In the genomic region with DNA sequence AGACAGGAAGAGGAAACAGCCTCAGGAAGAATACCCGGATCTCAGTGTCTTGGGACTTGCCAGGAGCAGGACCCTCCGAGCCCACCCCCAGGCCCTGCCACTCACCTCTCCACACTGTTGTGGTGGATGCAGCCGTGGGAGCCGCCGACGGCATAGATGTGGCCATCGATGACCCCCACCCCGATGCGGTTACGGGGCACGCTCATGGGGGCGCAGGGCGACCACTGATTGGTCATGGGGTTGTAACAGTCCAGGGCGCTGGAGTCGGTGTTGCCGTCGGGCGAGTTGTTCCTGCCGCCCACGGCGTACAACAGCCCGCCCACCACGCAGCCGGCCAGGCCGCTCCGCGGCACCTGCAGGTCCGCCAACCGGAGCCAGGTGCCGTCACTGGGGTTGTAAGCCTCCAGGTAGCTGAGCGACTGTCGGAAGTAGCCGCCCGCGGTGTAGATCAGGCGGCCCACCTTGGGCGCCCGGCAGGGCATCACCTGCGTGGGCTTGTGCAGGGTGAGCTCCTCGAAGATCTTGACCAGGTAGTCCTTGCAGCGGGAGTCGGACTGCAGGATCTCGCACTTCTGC, we compare ENCODE assay signal across 21 cellular contexts. TPM values are rescaled to one million over a fixed set of nuclear protein-coding genes. Genes with fewer than 3 reads are reported as not detected.
"Had no signal": no experiment of that assay in that cellular context is flagged by ENCODE, and none has a peak within 500 bp of the region (broad histone marks: within the 10 kb centered on the region; RNA-seq: fewer than 3 reads in every experiment).

No MANE protein-coding gene starts in this region.

- H3K9me3 ChIP-seq: breast epithelium, gastroesophageal sphincter, mucosa of descending colon, pancreas, prostate gland, sigmoid colon, thyroid gland, upper lobe of left lung had no signal

- H3K4me3 Mint-ChIP-seq: activated CD4-positive, alpha-beta T cell treated with anti-CD3 and anti-CD28 coated beads for 36 hours; activated naive CD4-positive, alpha-beta T cell treated with anti-CD3 and anti-CD28 coated beads, Interleukin-2, amount 50 U/mL, for 24 hours; activated naive CD8-positive, alpha-beta T cell treated with anti-CD3 and anti-CD28 coated beads, Interleukin-2, amount 50 U/mL, for 24 hours; nephron; stimulated activated effector memory CD8-positive, alpha-beta T cell treated with anti-CD3 and anti-CD28 coated beads, Interleukin-12 subunit alpha, Interleukin-12 subunit beta, amount 100 ng/mL, for 72 hours; stimulated activated naive CD8-positive, alpha-beta T cell treated with anti-CD3 and anti-CD28 coated beads, Interleukin-15, amount 100 ng/mL, for 72 hours; T-helper 2 cell treated with Interferon-gamma antibody and Interleukin-4, amounts not matched to agents 5 μg/mL and 100 μg/mL, for 36 hours had no signal

- H3K4me2 ChIP-seq: hepatocyte had no signal

- H3K27me3 ChIP-seq: breast epithelium, gastroesophageal sphincter, hepatocyte, pancreas, sigmoid colon, thyroid gland, upper lobe of left lung had no signal

- H3K27ac ChIP-seq: breast epithelium, epithelial cell of prostate, gastroesophageal sphincter, hepatocyte, pancreas, prostate gland, sigmoid colon, thyroid gland, upper lobe of left lung had no signal

- H3K27me3 Mint-ChIP-seq: activated CD4-positive, alpha-beta T cell treated with anti-CD3 and anti-CD28 coated beads for 36 hours; activated naive CD4-positive, alpha-beta T cell treated with anti-CD3 and anti-CD28 coated beads, Interleukin-2, amount 50 U/mL, for 24 hours; activated naive CD8-positive, alpha-beta T cell treated with anti-CD3 and anti-CD28 coated beads, Interleukin-2, amount 50 U/mL, for 24 hours; stimulated activated naive CD8-positive, alpha-beta T cell treated with anti-CD3 and anti-CD28 coated beads, Interleukin-15, amount 100 ng/mL, for 72 hours had no signal

- DNase-seq: retina had no signal

- H2AFZ ChIP-seq: hepatocyte had no signal

- ATAC-seq: gastroesophageal sphincter had no signal

- H3K27ac Mint-ChIP-seq: activated CD4-positive, alpha-beta T cell treated with anti-CD3 and anti-CD28 coated beads for 36 hours; activated naive CD4-positive, alpha-beta T cell treated with anti-CD3 and anti-CD28 coated beads, Interleukin-2, amount 50 U/mL, for 24 hours; activated naive CD8-positive, alpha-beta T cell treated with anti-CD3 and anti-CD28 coated beads, Interleukin-2, amount 50 U/mL, for 24 hours; nephron; stimulated activated effector memory CD8-positive, alpha-beta T cell treated with anti-CD3 and anti-CD28 coated beads, Interleukin-12 subunit alpha, Interleukin-12 subunit beta, amount 100 ng/mL, for 72 hours; stimulated activated naive CD8-positive, alpha-beta T cell treated with anti-CD3 and anti-CD28 coated beads, Interleukin-15, amount 100 ng/mL, for 72 hours; T-helper 2 cell treated with Interferon-gamma antibody and Interleukin-4, amounts not matched to agents 5 μg/mL and 100 μg/mL, for 36 hours had no signal

- H3K9me3 Mint-ChIP-seq: activated naive CD4-positive, alpha-beta T cell treated with anti-CD3 and anti-CD28 coated beads, Interleukin-2, amount 50 U/mL, for 24 hours; activated naive CD8-positive, alpha-beta T cell treated with anti-CD3 and anti-CD28 coated beads, Interleukin-2, amount 50 U/mL, for 24 hours; nephron; stimulated activated effector memory CD8-positive, alpha-beta T cell treated with anti-CD3 and anti-CD28 coated beads, Interleukin-12 subunit alpha, Interleukin-12 subunit beta, amount 100 ng/mL, for 72 hours; stimulated activated naive CD8-positive, alpha-beta T cell treated with anti-CD3 and anti-CD28 coated beads, Interleukin-15, amount 100 ng/mL, for 72 hours; T-helper 2 cell treated with Interferon-gamma antibody and Interleukin-4, amounts not matched to agents 5 μg/mL and 100 μg/mL, for 36 hours had no signal

- H3K4me1 Mint-ChIP-seq: stimulated activated effector memory CD8-positive, alpha-beta T cell treated with anti-CD3 and anti-CD28 coated beads, Interleukin-12 subunit alpha, Interleukin-12 subunit beta, amount 100 ng/mL, for 72 hours; stimulated activated naive CD8-positive, alpha-beta T cell treated with anti-CD3 and anti-CD28 coated beads, Interleukin-15, amount 100 ng/mL, for 72 hours had no signal

- FAIRE-seq: colon, pancreas, small intestine had no signal

- H3K4me3 ChIP-seq: breast epithelium, gastroesophageal sphincter, hepatocyte, lung, mucosa of descending colon, pancreas, prostate gland, sigmoid colon, thyroid gland, upper lobe of left lung had no signal

- H3K4me1 ChIP-seq: breast epithelium, pancreas, prostate gland, sigmoid colon, thyroid gland had no signal

RNA-seq across cellular contexts. Expression of gene S1PR5, which starts 25.7 kb away (rescaled TPM):
- total RNA-seq: sigmoid colon had no signal
